ENCODE assay signal across 8 cellular contexts in the genomic region with DNA sequence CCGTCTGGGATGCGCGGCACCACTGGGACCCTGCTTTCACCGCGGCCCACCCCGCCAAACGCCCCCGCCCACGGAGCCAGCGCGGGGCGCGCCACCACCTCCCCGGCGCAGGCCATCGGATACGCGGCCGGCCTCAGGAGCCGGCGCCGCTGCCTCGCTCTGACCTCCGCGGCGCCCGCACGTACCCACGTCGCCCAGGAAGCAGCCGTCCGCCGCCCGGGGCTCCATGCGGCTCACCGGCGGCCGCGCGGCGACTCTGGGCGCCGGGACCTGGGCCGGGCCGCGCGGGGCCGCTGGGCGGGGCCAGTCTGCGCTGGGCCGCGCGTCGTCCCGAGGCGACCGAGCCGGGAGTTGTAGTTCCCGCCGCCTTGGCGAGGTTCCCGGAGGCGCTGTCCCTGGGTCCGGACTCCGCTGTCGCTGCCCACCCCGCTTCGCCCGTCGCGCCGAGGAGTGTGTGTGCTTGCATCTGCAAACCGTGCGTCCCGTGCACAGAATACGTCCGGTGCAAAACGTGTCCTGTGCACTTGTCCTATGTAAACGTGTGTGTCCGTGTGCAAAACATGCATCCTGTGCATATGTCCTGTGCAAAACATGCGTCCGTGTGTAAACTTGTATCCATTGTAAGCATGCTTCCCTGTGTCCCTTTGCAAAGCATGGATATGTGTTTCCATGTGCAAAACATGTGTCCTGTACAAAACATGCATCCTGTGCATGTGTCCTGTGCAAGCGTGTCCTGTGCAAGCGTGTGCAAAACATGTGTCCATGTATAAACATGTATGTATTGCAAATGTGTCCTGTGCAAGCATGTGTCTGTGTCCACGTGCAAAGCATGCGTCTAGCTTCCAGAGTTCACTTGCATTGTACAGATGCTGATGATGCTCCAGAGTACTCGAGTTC. TPM values are rescaled to one million over a fixed set of nuclear protein-coding genes. Genes with fewer than 3 reads are reported as not detected.
DNase-seq lines count a peak whose midpoint lies in the region; ATAC-seq, FAIRE-seq and TF ChIP-seq lines count a peak whose summit lies in the region.

A gene with protein sequence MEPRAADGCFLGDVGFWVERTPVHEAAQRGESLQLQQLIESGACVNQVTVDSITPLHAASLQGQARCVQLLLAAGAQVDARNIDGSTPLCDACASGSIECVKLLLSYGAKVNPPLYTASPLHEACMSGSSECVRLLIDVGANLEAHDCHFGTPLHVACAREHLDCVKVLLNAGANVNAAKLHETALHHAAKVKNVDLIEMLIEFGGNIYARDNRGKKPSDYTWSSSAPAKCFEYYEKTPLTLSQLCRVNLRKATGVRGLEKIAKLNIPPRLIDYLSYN (minus strand): TSS at position 272 of the 897 bp plus-strand sequence. CDS start 44 bp downstream, at position 228.

- peak within 1 kb of the TSS; percentile 73 for H3K4me2 ChIP-seq in GM12878 (ENCODE audit: control insufficient read depth, insufficient read depth)

- in situ Hi-C loops in GM12878 (cut with MboI): no loop called here

- CTCF ChIA-PET in A673 (lab: Charles Lee): no interaction called here
- CTCF ChIA-PET in GM12878 (lab: Yijun Ruan, JAX): no interaction called here

- intact Hi-C loops in A673 (cut with micrococcal nuclease; ENCODE audit: unreplicated experiment) (no loop called here), GM12878 (cut with micrococcal nuclease; ENCODE audit: unreplicated experiment) (no loop called here)

- no TSS peak for BruUV-seq in A673 (replicated peaks; lab: Mats Ljungman, UMichigan)
- no TSS peak for BruUV-seq in GM12878 (replicated peaks; lab: Mats Ljungman, UMichigan)

- no peak for TF ChIP-seq EP300 in GM12878 (IDR thresholded peaks at IDR 0.05; ENCODE audit: borderline replicate concordance in 1 of 2, control insufficient read depth in 1 of 2, low read depth in 2 of 2, low read length in 2 of 2)

- RAD21 ChIA-PET in GM12878 (lab: Charles Lee; ENCODE audit: unreplicated experiment): no interaction called here

- DNase-seq in A673 (ENCODE audit: low spot score) (peak; percentile 72), SJCRH30 (peak; percentile 53), GM12878 (ENCODE audit: low read depth, low spot score) (no peak), hypothalamus (lab: John Stamatoyannopoulos, UW) (peak in 46 of 51 donors; percentile 7 to 80 (median 44)), pulmonary artery endothelial cell (ENCODE audit: low read depth, low spot score) (no peak)

- peak within 1 kb of the TSS; percentile 63 for H2AFZ ChIP-seq in GM12878 (ENCODE audit: control insufficient read depth, low read depth, low read length)

- no peaks in the 10 kb centered on the region for H3K27me3 ChIP-seq in A673 (replicated peaks; ENCODE audit: insufficient read depth, low read depth, low read length, poor library complexity)
- no peaks in the 10 kb centered on the region for H3K27me3 ChIP-seq in SJCRH30
- H3K27me3 ChIP-seq in GM12878 (replicated peaks in 1 of 2; ENCODE audit: control insufficient read depth in 2 of 2, insufficient read depth in 2 of 2, low read length in 1 of 2): peaks cover 7 to 18% of the 10 kb centered on the region in 2 experiments

- H3K4me1 ChIP-seq in A673 (ENCODE audit: insufficient read depth, low read length, poor library complexity, severe bottlenecking) (peaks cover 9% of the 10 kb centered on the region), SJCRH30 (peaks cover 2% of the 10 kb centered on the region; the same call in 1 of the 2 replicates), GM12878 (ENCODE audit: control insufficient read depth, insufficient read depth, low read length) (peaks cover 10% of the 10 kb centered on the region)

- H3K9me3 ChIP-seq in A673 (ENCODE audit: low read depth, low read length, poor library complexity, severe bottlenecking) (no peaks in the 10 kb centered on the region), SJCRH30 (replicated peaks) (no peaks in the 10 kb centered on the region), GM12878 (replicated peaks; ENCODE audit: control insufficient read depth, insufficient read depth, low read length) (no peaks in the 10 kb centered on the region)

- ATAC-seq in GM18498 (IDR thresholded peaks at IDR 0.05; ENCODE audit: unreplicated experiment) (peak; percentile 74), HG03460 (IDR thresholded peaks at IDR 0.05; ENCODE audit: unreplicated experiment) (peak; percentile 75), GM12878 (peak; percentile 86), GM18870 (IDR thresholded peaks at IDR 0.05; ENCODE audit: unreplicated experiment) (no peak)

- TF ChIP-seq CTCF in A673 (conservative IDR thresholded peaks at IDR 0.05; ENCODE audit: low read depth, low read length) (no peak), GM12878 (IDR thresholded peaks at IDR 0.05 in 2 of 3, conservative IDR thresholded peaks at IDR 0.05 in 1 of 3; ENCODE audit: control insufficient read depth in 2 of 3, extremely low read depth in 1 of 3, insufficient read depth in 1 of 3, low read depth in 3 of 3, low read length in 3 of 3) (no peak)

- peak within 1 kb of the TSS; percentile 49 for H3K27ac ChIP-seq in A673 (ENCODE audit: low read depth, low read length, poor library complexity, severe bottlenecking)
- H3K27ac ChIP-seq in SJCRH30: no peak within 1 kb of the TSS
- H3K27ac ChIP-seq in GM12878 (ENCODE audit: control insufficient read depth, insufficient read depth): no peak within 1 kb of the TSS

- no peak within 1 kb of the TSS; the same call in 1 of the 2 replicates for H3K9ac ChIP-seq in GM12878 (ENCODE audit: control insufficient read depth, insufficient read depth, low read length)

- H4K20me1 ChIP-seq in GM12878 (ENCODE audit: control insufficient read depth, insufficient read depth): no peaks in the 10 kb centered on the region

- TF ChIP-seq POLR2A in GM12878 (IDR thresholded peaks at IDR 0.05; ENCODE audit: low read depth, low read length): no peak

- H3K36me3 ChIP-seq in A673 (ENCODE audit: insufficient read depth, low read length, poor library complexity, severe bottlenecking): no peaks in the 10 kb centered on the region
- H3K36me3 ChIP-seq in SJCRH30: no peaks in the 10 kb centered on the region
- H3K36me3 ChIP-seq in GM12878 (ENCODE audit: control insufficient read depth in 2 of 2, insufficient read depth in 2 of 2, low read length in 1 of 2): no peaks in the 10 kb centered on the region

- peak within 1 kb of the TSS; percentile 83 for H3K4me3 ChIP-seq in A673 (ENCODE audit: low read depth, low read length, poor library complexity, severe bottlenecking)
- H3K4me3 ChIP-seq in SJCRH30: peak within 1 kb of the TSS; percentile 60
- peak within 1 kb of the TSS; percentile 62; the same call in 1 of the 2 replicates for H3K4me3 ChIP-seq in GM12878

- FAIRE-seq in GM12878 (lab: Jason Lieb, UNC): no peak

- H3K79me2 ChIP-seq in GM12878 (ENCODE audit: control insufficient read depth, insufficient read depth, low read length): no peaks in the 10 kb centered on the region

- POLR2A ChIA-PET in A673 (lab: Charles Lee; ENCODE audit: low non-redundant PET): interaction anchor here (0.7 kb wide), 1 partner anchor 227 kb away, joined by 3 read pairs; no protein-coding TSS in a partner anchor
- POLR2A ChIA-PET in GM12878 (lab: Charles Lee): no interaction called here

- no peak for TF ChIP-seq RAD21 in GM12878 (IDR thresholded peaks at IDR 0.05; ENCODE audit: insufficient read depth, low read depth, low read length)

- SMC1A ChIA-PET in GM12878 (lab: Charles Lee; ENCODE audit: uncharacterized antibody, unreplicated experiment): no interaction called here

- 12% methylated on average over 45 of the region's 87 CpGs for WGBS in GM12878 (ENCODE audit: insufficient coverage, insufficient replicate concordance, low lambda C conversion rate, missing lambda C conversion rate)

TF ChIP-seq in GM12878, 131 proteins besides CTCF, POLR2A, EP300 and RAD21 (continues in another document):
- no peak for TF ChIP-seq SMAD1 (IDR thresholded peaks at IDR 0.05; ENCODE audit: low read depth, partially characterized antibody)
- peak; percentile 48 for TF ChIP-seq SIX5 (IDR thresholded peaks at IDR 0.05; ENCODE audit: low read depth, low read length, severe bottlenecking)
- TF ChIP-seq MYC (IDR thresholded peaks at IDR 0.05; ENCODE audit: insufficient read depth, insufficient read length, insufficient replicate concordance, low read length, severe bottlenecking): no peak
- TF ChIP-seq ATF3 (IDR thresholded peaks at IDR 0.05; ENCODE audit: borderline replicate concordance, extremely low read depth, low read depth, low read length): no peak

RNA-seq across cellular contexts. Expression of the gene that starts here (rescaled TPM):
- total RNA-seq in A673 (2021) (11.9 and 17.8 TPM in 2 replicates), GM12878 (2014; rRNA removed) (0.06 and 0.16 TPM in 2 replicates), GM12878 (2014; rRNA removed; fragmentation: Illumina TruSeq; extraction: Trizol) (0.23 and 0.36 TPM in 2 replicates), GM12878 (2021) (0.59 and 0.90 TPM in 2 replicates), pulmonary artery endothelial cell (6.6 and 13.1 TPM in 2 replicates)
- 1.2 and 1.3 TPM in 2 replicates for total RNA-seq in SJCRH30 (2014; rRNA removed; shearing (Covaris generic))
- total RNA-seq in GM12878 (2013; cell fraction: nucleolus; rRNA removed): not detected in 2 replicates
- 0.62 TPM for polyA plus RNA-seq in GM12878 (2011; ENCODE audit: low read depth)
- polyA plus RNA-seq in GM12878 (2011; rRNA removed) (0.03 TPM in 1 of 2 replicates, not detected in the other), GM12878 (2014; fragmentation: Illumina TruSeq; extraction: Trizol) (0.13 TPM in 1 of 2 replicates, not detected in the other), GM12878 (2014; fragmentation: Nextera tagmentation; extraction: Ambion mirVana) (under 1 TPM in 1 of 2 experiments, not detected in 1; 0.02 TPM), GM12878 (2014; rRNA removed) (0.08 and 0.30 TPM in 2 replicates), GM12878 (2016; fragmentation: Nextera tagmentation; extraction: Ambion mirVana) (under 1 TPM; 0.05 to 0.19 TPM)
- polyA plus RNA-seq in GM12878 (2011; cell fraction: cytosol; rRNA removed): 0.04 TPM in 1 of 2 replicates, not detected in the other
- polyA plus RNA-seq in GM12878 (2011; cell fraction: nucleus; rRNA removed): 0.04 TPM in 1 of 2 replicates, not detected in the other
- 0.76 and 0.88 TPM in 2 replicates for polyA plus RNA-seq in GM12878 (2012)
- polyA minus RNA-seq in GM12878 (2011; rRNA and poly(A)+ RNA removed): not detected in 2 replicates
- polyA minus RNA-seq in GM12878 (2011; cell fraction: cytosol; rRNA and poly(A)+ RNA removed): 0.53 and 4.1 TPM in 2 replicates
- 0.19 TPM in 1 of 2 replicates, not detected in the other for polyA minus RNA-seq in GM12878 (2011; cell fraction: nucleus; rRNA and poly(A)+ RNA removed)

Comparison
In these comparisons a context has a peak if more than half of its experiments do, and no peak if none do; other contexts are left out.
1. DNase-seq: peak in A673 (single experiment), SJCRH30 (2 of 2) and hypothalamus (46 of 51); none in GM12878 (single experiment) and pulmonary artery endothelial cell (single experiment).
2. Peak in every context shown above with its lines, with median percentiles within 50 percentile points of each other: H3K4me3 ChIP-seq.